Comparison of ENCODE assay signal across 14 cellular contexts in the genomic region with DNA sequence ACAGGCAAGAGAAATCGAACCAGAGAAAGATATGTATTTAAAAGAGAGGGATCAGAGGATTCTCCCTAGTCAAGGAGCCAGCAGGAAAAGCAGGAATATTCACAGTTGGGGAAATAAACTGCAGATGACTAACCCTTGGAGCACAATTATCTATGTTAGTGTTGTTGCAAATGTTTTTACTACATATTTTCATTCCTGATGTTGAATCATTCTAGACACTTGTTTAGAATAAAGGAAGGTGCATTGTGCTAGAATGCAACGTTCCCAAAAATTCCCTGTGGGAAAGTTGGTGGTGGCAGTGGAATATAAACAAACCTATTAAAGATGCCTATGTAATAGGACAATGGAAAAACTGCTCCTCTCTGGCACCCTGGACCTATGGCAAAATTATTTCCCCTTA.
A peak's percentile ranks its signal among the peaks of the same experiment; 100 is the strongest.
DNase-seq lines count a peak whose midpoint lies in the region; ATAC-seq, FAIRE-seq and TF ChIP-seq lines count a peak whose summit lies in the region.
"Had no signal": no experiment of that assay in that cellular context is flagged by ENCODE, and none has a peak within 500 bp of the region (broad histone marks: within the 10 kb centered on the region; RNA-seq: fewer than 3 reads in every experiment).

No MANE protein-coding gene starts in this region.

- TF ChIP-seq CTCF in HFFc6 (IDR thresholded peaks at IDR 0.05) (no peak), brain (conservative IDR thresholded peaks at IDR 0.05) (no peak), gastroesophageal sphincter (IDR thresholded peaks at IDR 0.05) (no peak)

- H3K27ac Mint-ChIP-seq in HFFc6 (peak overlapping the region; percentile 53), brain (peak overlapping the region in 4 of 5 experiments; percentile 12 to 97 (median 81))
- no peak overlapping the region for H3K27ac Mint-ChIP-seq in CD8-positive, alpha-beta memory T cell
- H3K27ac Mint-ChIP-seq in activated naive CD8-positive, alpha-beta T cell treated with anti-CD3 and anti-CD28 coated beads, Interleukin-2, amount 50 U/mL, for 24 hours = no peak overlapping the region
- H3K27ac Mint-ChIP-seq: CD4-positive, alpha-beta T cell; dendritic cell treated with granulocyte-macrophage colony-stimulating factor and Interleukin-4, amounts not matched to agents 40 ng/mL and 50 ng/mL, for 4 days had no signal

- CTCF ChIA-PET in CD8-positive, alpha-beta memory T cell (lab: Charles Lee) = no interaction called here

- H3K4me3 ChIP-seq in gastroesophageal sphincter = no peak overlapping the region
- no peak overlapping the region for H3K4me3 ChIP-seq in CD8-positive, alpha-beta memory T cell (ENCODE audit: low read length)

- peaks cover 11 to 33% (median 15%) of the 10 kb centered on the region in 3 donors for H3K4me1 ChIP-seq in gastroesophageal sphincter
- H3K4me1 ChIP-seq in CD8-positive, alpha-beta memory T cell (ENCODE audit: insufficient read depth, low read length) = no peaks in the 10 kb centered on the region

- ATAC-seq in gastroesophageal sphincter = no peak
- ATAC-seq in activated naive CD8-positive, alpha-beta T cell treated with anti-CD3 and anti-CD28 coated beads, Interleukin-2, amount 50 U/mL, for 24 hours = no peak

- DNase-seq in HFFc6 = peak; percentile 32
- DNase-seq in CD8-positive, alpha-beta memory T cell = no peak
- DNase-seq in HTR-8/SVneo (ENCODE audit: insufficient read length, low spot score) = no peak
- no peak for DNase-seq in activated naive CD8-positive, alpha-beta T cell treated with anti-CD3 and anti-CD28 coated beads, Interleukin-2, amount 50 U/mL, for 24 hours
- DNase-seq: activated CD4-positive, alpha-beta T cell treated with anti-CD3 and anti-CD28 coated beads, Interleukin-2, amount 50 U/mL, for 1 hour; activated T-cell treated with anti-CD3 and anti-CD28 coated beads, Interleukin-2, amount 50 U/mL, for 48 hours; CD4-positive, alpha-beta T cell; glutamatergic neuron had no signal

- FAIRE-seq in HTR-8/SVneo (lab: Jason Lieb, UNC) = no peak
- FAIRE-seq: kidney had no signal

- H3K4me1 Mint-ChIP-seq in HFFc6 (ENCODE audit: low read depth) (peaks cover 47% of the 10 kb centered on the region), brain (peaks cover 38% of the 10 kb centered on the region)
- H3K4me1 Mint-ChIP-seq in CD8-positive, alpha-beta memory T cell = peaks cover 0 to 4% (median 0%) of the 10 kb centered on the region in 3 donors
- H3K4me1 Mint-ChIP-seq in activated naive CD8-positive, alpha-beta T cell treated with anti-CD3 and anti-CD28 coated beads, Interleukin-2, amount 50 U/mL, for 24 hours = no peaks in the 10 kb centered on the region

- POLR2A ChIA-PET in CD8-positive, alpha-beta memory T cell (lab: Charles Lee) = no interaction called here

- H3K4me3 Mint-ChIP-seq in HFFc6 (peak overlapping the region; percentile 58), brain (no peak overlapping the region)
- no peak overlapping the region for H3K4me3 Mint-ChIP-seq in CD8-positive, alpha-beta memory T cell
- H3K4me3 Mint-ChIP-seq in activated naive CD8-positive, alpha-beta T cell treated with anti-CD3 and anti-CD28 coated beads, Interleukin-2, amount 50 U/mL, for 24 hours = no peak overlapping the region
- H3K4me3 Mint-ChIP-seq: CD4-positive, alpha-beta T cell; dendritic cell treated with granulocyte-macrophage colony-stimulating factor and Interleukin-4, amounts not matched to agents 40 ng/mL and 50 ng/mL, for 4 days had no signal

- peak overlapping the region; percentile 11 to 73 (median 66) for H3K27ac ChIP-seq in gastroesophageal sphincter
- peak overlapping the region; percentile 52 for H3K27ac ChIP-seq in temporal lobe (ENCODE audit: low read depth, low read length)
- no peak overlapping the region for H3K27ac ChIP-seq in CD8-positive, alpha-beta memory T cell (ENCODE audit: low read depth, low read length)
- H3K27ac ChIP-seq: RWPE1 had no signal

- H3K36me3 Mint-ChIP-seq in HFFc6 (ENCODE audit: low read depth) = peaks cover 6% of the 10 kb centered on the region; the same call in 1 of the 2 replicates
- peaks cover 54% of the 10 kb centered on the region for H3K36me3 Mint-ChIP-seq in brain
- H3K36me3 Mint-ChIP-seq in CD8-positive, alpha-beta memory T cell = no peaks in the 10 kb centered on the region
- H3K36me3 Mint-ChIP-seq in activated naive CD8-positive, alpha-beta T cell treated with anti-CD3 and anti-CD28 coated beads, Interleukin-2, amount 50 U/mL, for 24 hours (ENCODE audit: low read depth) = no peaks in the 10 kb centered on the region

- H3K9me3 ChIP-seq in gastroesophageal sphincter = no peaks in the 10 kb centered on the region
- H3K9me3 ChIP-seq in CD8-positive, alpha-beta memory T cell (ENCODE audit: low read length) = no peaks in the 10 kb centered on the region

- peaks cover 0 to 11% of the 10 kb centered on the region in 2 donors for H3K36me3 ChIP-seq in gastroesophageal sphincter
- no peaks in the 10 kb centered on the region for H3K36me3 ChIP-seq in CD8-positive, alpha-beta memory T cell (ENCODE audit: insufficient read depth, low read length)

- TF ChIP-seq POLR2A in gastroesophageal sphincter (IDR thresholded peaks at IDR 0.05) = no peak

- H3K9me3 Mint-ChIP-seq in HFFc6 (no peaks in the 10 kb centered on the region), brain (no peaks in the 10 kb centered on the region)
- H3K9me3 Mint-ChIP-seq in CD8-positive, alpha-beta memory T cell = no peaks in the 10 kb centered on the region
- H3K9me3 Mint-ChIP-seq in activated naive CD8-positive, alpha-beta T cell treated with anti-CD3 and anti-CD28 coated beads, Interleukin-2, amount 50 U/mL, for 24 hours = no peaks in the 10 kb centered on the region
- H3K9me3 Mint-ChIP-seq: CD4-positive, alpha-beta T cell; dendritic cell treated with granulocyte-macrophage colony-stimulating factor and Interleukin-4, amounts not matched to agents 40 ng/mL and 50 ng/mL, for 4 days had no signal

- 8 to 19% methylated on average over 2 of the region's 2 CpGs for WGBS in gastroesophageal sphincter (ENCODE audit: low coverage in 1 of 2), 2 donors

- H3K27me3 Mint-ChIP-seq in HFFc6 (ENCODE audit: insufficient read depth) (peaks cover 7% of the 10 kb centered on the region), brain (no peaks in the 10 kb centered on the region)
- peaks cover 10 to 40% of the 10 kb centered on the region in 2 donors for H3K27me3 Mint-ChIP-seq in CD8-positive, alpha-beta memory T cell
- H3K27me3 Mint-ChIP-seq in activated naive CD8-positive, alpha-beta T cell treated with anti-CD3 and anti-CD28 coated beads, Interleukin-2, amount 50 U/mL, for 24 hours = peaks cover 12% of the 10 kb centered on the region
- H3K27me3 Mint-ChIP-seq: dendritic cell treated with granulocyte-macrophage colony-stimulating factor and Interleukin-4, amounts not matched to agents 40 ng/mL and 50 ng/mL, for 4 days had no signal

- no peaks in the 10 kb centered on the region for H3K27me3 ChIP-seq in gastroesophageal sphincter
- H3K27me3 ChIP-seq in CD8-positive, alpha-beta memory T cell (ENCODE audit: insufficient read depth, low read length, poor library complexity, severe bottlenecking) = no peaks in the 10 kb centered on the region

- no peak for TF ChIP-seq EP300 in gastroesophageal sphincter (IDR thresholded peaks at IDR 0.05)

Comparison
In these comparisons a context has a peak if more than half of its experiments do, and no peak if none do; other contexts are left out.
1. H3K27ac Mint-ChIP-seq: peak in HFFc6 (single experiment) and brain (4 of 5); none in CD8-positive, alpha-beta memory T cell (0 of 8) and activated naive CD8-positive, alpha-beta T cell treated with anti-CD3 and anti-CD28 coated beads, Interleukin-2, amount 50 U/mL, for 24 hours (single experiment).